24 cellular contexts compared by ENCODE assay signal in genomic region chr6:134474980-134475379, GRCh38.
"Had no signal": no experiment of that assay in that cellular context is flagged by ENCODE, and none has a peak within 500 bp of the region (broad histone marks: within the 10 kb centered on the region; RNA-seq: fewer than 3 reads in every experiment).

No MANE protein-coding gene starts in this region.

- H3K4me3 ChIP-seq: coronary artery, esophagus squamous epithelium, lower lobe of right lung, pancreas, sigmoid colon, thoracic aorta, tibial nerve, upper lobe of left lung had no signal

- H3K27me3 ChIP-seq: esophagus squamous epithelium, neutrophil, pancreas, sigmoid colon, tibial nerve, upper lobe of left lung had no signal

- H3K36me3 ChIP-seq: esophagus squamous epithelium, lower lobe of right lung, neutrophil, pancreas, sigmoid colon, thoracic aorta, tibial nerve, upper lobe of left lung had no signal

- H3K27me3 Mint-ChIP-seq: stimulated activated naive B cell treated with anti-CD40 and anti-IgM and Interleukin-4, amounts not matched to agents 10 μg/mL and 1 μg/mL and 100 μg/mL, for 72 hours; stimulated activated naive CD8-positive, alpha-beta T cell treated with anti-CD3 and anti-CD28 coated beads, Interleukin-15, Interleukin-2, amounts not matched to agents 100 ng/mL and 50 ng/mL, for 24 hours had no signal

- DNase-seq: dermis blood vessel endothelial cell; effector memory CD4-positive, alpha-beta T cell; esophagus squamous epithelium; hypothalamus; immature natural killer cell; islet precursor cell; kidney glomerular epithelial cell; left ventricle myocardium superior; lower lobe of right lung; natural killer cell; pancreas; right cardiac atrium; sigmoid colon; small intestine; stimulated activated CD4-positive, alpha-beta T cell treated with anti-CD3 and anti-CD28 coated beads, Interleukin-15, amount 100 ng/mL, for 24 hours; stimulated activated CD4-positive, alpha-beta T cell treated with anti-CD3 and anti-CD28 coated beads, Interleukin-2, amount 100 ng/mL, for 48 hours; stimulated activated naive B cell treated with anti-CD40 and anti-IgM and Interleukin-4, amounts not matched to agents 10 μg/mL and 1 μg/mL and 100 μg/mL, for 72 hours; upper lobe of left lung had no signal

- ATAC-seq: left ventricle myocardium superior; lower lobe of right lung; natural killer cell; pancreas; right cardiac atrium; stimulated activated naive B cell treated with anti-CD40 and anti-IgM and Interleukin-4, amounts not matched to agents 10 μg/mL and 1 μg/mL and 100 μg/mL, for 72 hours had no signal

- H3K4me1 ChIP-seq: lower lobe of right lung, sigmoid colon, tibial nerve, upper lobe of left lung had no signal

- H3K9me3 ChIP-seq: esophagus squamous epithelium, lower lobe of right lung, neutrophil, pancreas, sigmoid colon, thoracic aorta, tibial nerve, upper lobe of left lung had no signal

- H3K27ac Mint-ChIP-seq: immature natural killer cell; natural killer cell; progenitor cell of endocrine pancreas; stimulated activated naive B cell treated with anti-CD40 and anti-IgM and Interleukin-4, amounts not matched to agents 10 μg/mL and 1 μg/mL and 100 μg/mL, for 72 hours; stimulated activated naive CD8-positive, alpha-beta T cell treated with anti-CD3 and anti-CD28 coated beads, Interleukin-15, Interleukin-2, amounts not matched to agents 100 ng/mL and 50 ng/mL, for 24 hours had no signal

- H3K27ac ChIP-seq: coronary artery, esophagus squamous epithelium, lower lobe of right lung, neutrophil, pancreas, sigmoid colon, thoracic aorta, tibial nerve, upper lobe of left lung had no signal

- H3K36me3 Mint-ChIP-seq: immature natural killer cell; natural killer cell; stimulated activated naive B cell treated with anti-CD40 and anti-IgM and Interleukin-4, amounts not matched to agents 10 μg/mL and 1 μg/mL and 100 μg/mL, for 72 hours had no signal

- H3K9me3 Mint-ChIP-seq: immature natural killer cell; natural killer cell; stimulated activated naive CD8-positive, alpha-beta T cell treated with anti-CD3 and anti-CD28 coated beads, Interleukin-15, Interleukin-2, amounts not matched to agents 100 ng/mL and 50 ng/mL, for 24 hours had no signal

- H3K4me1 Mint-ChIP-seq: immature natural killer cell, natural killer cell had no signal

- H3K4me3 Mint-ChIP-seq: immature natural killer cell; natural killer cell; stimulated activated naive B cell treated with anti-CD40 and anti-IgM and Interleukin-4, amounts not matched to agents 10 μg/mL and 1 μg/mL and 100 μg/mL, for 72 hours; stimulated activated naive CD8-positive, alpha-beta T cell treated with anti-CD3 and anti-CD28 coated beads, Interleukin-15, Interleukin-2, amounts not matched to agents 100 ng/mL and 50 ng/mL, for 24 hours had no signal
